In the genomic region with DNA sequence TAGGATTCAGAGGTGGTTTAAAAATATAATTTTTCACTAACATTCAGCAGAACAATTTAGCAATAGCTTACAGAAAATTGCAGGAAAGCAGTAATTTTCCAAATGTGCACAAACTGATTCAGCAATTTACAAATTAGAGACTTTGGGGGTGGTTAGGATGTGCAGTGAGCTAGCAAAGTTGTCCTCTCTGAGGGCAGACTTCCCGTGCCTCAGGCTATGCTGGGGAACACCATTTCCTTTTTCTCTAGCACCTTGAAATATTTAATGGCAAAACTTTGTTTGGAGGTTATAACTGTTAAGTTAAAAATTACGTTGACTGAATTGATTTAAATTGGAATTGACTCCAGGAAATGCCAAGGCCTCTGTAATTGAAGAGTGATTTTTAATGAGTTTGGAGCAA, we compare ENCODE assay signal across 24 cellular contexts.
"Had no signal": no experiment of that assay in that cellular context is flagged by ENCODE, and none has a peak within 500 bp of the region (broad histone marks: within the 10 kb centered on the region; RNA-seq: fewer than 3 reads in every experiment).

No MANE protein-coding gene starts in this region.

- DNase-seq: cortex of kidney; effector memory CD8-positive, alpha-beta T cell; foreskin fibroblast; gastrocnemius medialis; head of caudate nucleus; mesendoderm; midbrain; naive thymus-derived CD4-positive, alpha-beta T cell; ovary; posterior cingulate gyrus; psoas muscle; stimulated activated CD4-positive, alpha-beta T cell treated with anti-CD3 and anti-CD28 coated beads, Interleukin-12 subunit alpha, Interleukin-12 subunit beta, amount 100 ng/mL, for 4 hours; stimulated activated CD4-positive, alpha-beta T cell treated with anti-CD3 and anti-CD28 coated beads, Interleukin-1b, Interleukin-23, amount 100 ng/mL, for 48 hours; stimulated activated CD4-positive, alpha-beta T cell treated with anti-CD3 and anti-CD28 coated beads, Interleukin-4, amount 100 ng/mL, for 1 hour; stimulated activated CD8-positive, alpha-beta memory T cell treated with anti-CD3 and anti-CD28 coated beads, Interleukin-4, amount 100 ng/mL, for 48 hours; stimulated activated naive CD4-positive, alpha-beta T cell; stimulated activated naive CD8-positive, alpha-beta T cell treated with anti-CD3 and anti-CD28 coated beads, Interleukin-15, amount 100 ng/mL, for 72 hours; thyroid gland; trophoblast cell had no signal

- ATAC-seq: effector memory CD8-positive, alpha-beta T cell; gastrocnemius medialis; naive thymus-derived CD4-positive, alpha-beta T cell; psoas muscle; sciatic nerve; stimulated activated naive CD8-positive, alpha-beta T cell treated with anti-CD3 and anti-CD28 coated beads, Interleukin-15, amount 100 ng/mL, for 72 hours had no signal

- H3K27ac ChIP-seq: gastrocnemius medialis, neural progenitor cell, ovary, psoas muscle, thyroid gland, vagina had no signal

- H3K9me3 ChIP-seq: gastrocnemius medialis, ovary, psoas muscle, thyroid gland, vagina had no signal

- H3K4me2 ChIP-seq: neural progenitor cell, smooth muscle cell had no signal

- H3K27me3 ChIP-seq: neural progenitor cell, ovary, thyroid gland, vagina had no signal

- H3K4me3 ChIP-seq: gastrocnemius medialis, lung, neural progenitor cell, ovary, psoas muscle, smooth muscle cell, thyroid gland, vagina had no signal

- H3K36me3 ChIP-seq: gastrocnemius medialis, neural progenitor cell, ovary, thyroid gland, vagina had no signal

- H3K4me1 ChIP-seq: gastrocnemius medialis, neural progenitor cell, psoas muscle, thyroid gland, vagina had no signal
